In genomic region chr3:188034989-188035388, GRCh38 we compare ENCODE assay signal across 26 cellular contexts.
DNase-seq lines count a peak whose midpoint lies in the region; ATAC-seq, FAIRE-seq and TF ChIP-seq lines count a peak whose summit lies in the region.
"Had no signal": no experiment of that assay in that cellular context is flagged by ENCODE, and none has a peak within 500 bp of the region (broad histone marks: within the 10 kb centered on the region; RNA-seq: fewer than 3 reads in every experiment).

No MANE protein-coding gene starts in this region.

- H3K27ac Mint-ChIP-seq in activated T-cell treated with anti-CD3 and anti-CD28 coated beads, Interleukin-2, amount 50 U/mL, for 72 hours, result no peak overlapping the region
- H3K27ac Mint-ChIP-seq in activated T-cell treated with anti-CD3 and anti-CD28 coated beads, Interleukin-2, amount 50 U/mL, for 24 hours, result no peak overlapping the region
- peak overlapping the region; percentile 22 to 75 for H3K27ac Mint-ChIP-seq in natural killer cell treated with Interleukin-12 subunit alpha and Interleukin-12 subunit beta and Interleukin-15 and Interleukin-18, amount 100 ng/mL, for 72 hours
- H3K27ac Mint-ChIP-seq in natural killer cell, result no peak overlapping the region
- H3K27ac Mint-ChIP-seq: CD14-positive monocyte; CD4-positive, alpha-beta T cell; CD8-positive, alpha-beta memory T cell; GM23338; HFFc6 had no signal

- peaks cover 0 to 3% of the 10 kb centered on the region in 2 donors for H3K36me3 Mint-ChIP-seq in activated T-cell treated with anti-CD3 and anti-CD28 coated beads, Interleukin-2, amount 50 U/mL, for 72 hours (ENCODE audit: insufficient read depth in 2 of 2)
- H3K36me3 Mint-ChIP-seq in activated T-cell treated with anti-CD3 and anti-CD28 coated beads, Interleukin-2, amount 50 U/mL, for 24 hours (ENCODE audit: low read depth), result no peaks in the 10 kb centered on the region
- peaks cover 17% of the 10 kb centered on the region for H3K36me3 Mint-ChIP-seq in natural killer cell treated with Interleukin-12 subunit alpha and Interleukin-12 subunit beta and Interleukin-15 and Interleukin-18, amount 100 ng/mL, for 72 hours
- H3K36me3 Mint-ChIP-seq in natural killer cell, result no peaks in the 10 kb centered on the region
- H3K36me3 Mint-ChIP-seq: CD14-positive monocyte had no signal

- no peak overlapping the region for H3K27ac ChIP-seq in ovary
- H3K27ac ChIP-seq: BLaER1 treated with 17β-estradiol and CSF1 and Interleukin-3, amounts not matched to agents 10 nM and 100 nM had no signal

- no peaks in the 10 kb centered on the region for H3K27me3 ChIP-seq in ovary
- H3K27me3 ChIP-seq: BE2C; BLaER1 treated with 17β-estradiol and CSF1 and Interleukin-3, amounts not matched to agents 10 nM and 100 nM had no signal

- no peak overlapping the region for H3K4me3 Mint-ChIP-seq in activated T-cell treated with anti-CD3 and anti-CD28 coated beads, Interleukin-2, amount 50 U/mL, for 72 hours
- H3K4me3 Mint-ChIP-seq in activated T-cell treated with anti-CD3 and anti-CD28 coated beads, Interleukin-2, amount 50 U/mL, for 24 hours, result no peak overlapping the region
- peak overlapping the region; percentile 14 for H3K4me3 Mint-ChIP-seq in natural killer cell treated with Interleukin-12 subunit alpha and Interleukin-12 subunit beta and Interleukin-15 and Interleukin-18, amount 100 ng/mL, for 72 hours
- H3K4me3 Mint-ChIP-seq in natural killer cell, result no peak overlapping the region
- H3K4me3 Mint-ChIP-seq: CD14-positive monocyte; CD4-positive, alpha-beta T cell; CD8-positive, alpha-beta memory T cell; GM23338; HFFc6 had no signal

- H3K36me3 ChIP-seq in ovary, result no peaks in the 10 kb centered on the region
- H3K36me3 ChIP-seq: BE2C, HAP-1 had no signal

- TF ChIP-seq CTCF in natural killer cell (IDR thresholded peaks at IDR 0.05) (no peak), epithelial cell of esophagus (IDR thresholded peaks at IDR 0.05; ENCODE audit: insufficient read depth, low read depth, low read length, missing control alignments) (no peak), ovary (IDR thresholded peaks at IDR 0.05) (no peak)

- DNase-seq in activated T-cell treated with anti-CD3 and anti-CD28 coated beads, Interleukin-2, amount 50 U/mL, for 72 hours, result no peak
- DNase-seq in activated T-cell treated with anti-CD3 and anti-CD28 coated beads, Interleukin-2, amount 50 U/mL, for 24 hours, result no peak
- peak; percentile 66 for DNase-seq in natural killer cell treated with Interleukin-12 subunit alpha and Interleukin-12 subunit beta and Interleukin-15 and Interleukin-18, amount 100 ng/mL, for 72 hours (ENCODE audit: low spot score)
- DNase-seq in natural killer cell, result no peak
- peak; percentile 42 for DNase-seq in epithelial cell of esophagus (ENCODE audit: low read depth)
- DNase-seq in urothelium cell line (ENCODE audit: low spot score), result no peak
- DNase-seq in RCC 7860 (ENCODE audit: low spot score), result no peak
- no peak for DNase-seq in ovary
- DNase-seq: 8988T; ACHN; AML-193; BE2C; CD4-positive, alpha-beta T cell; CD8-positive, alpha-beta memory T cell; DMS 273 treated with DMSO at 0.1 percent for 48 hours; DMS79; GF-D8; HFFc6 had no signal

- ATAC-seq in activated T-cell treated with anti-CD3 and anti-CD28 coated beads, Interleukin-2, amount 50 U/mL, for 72 hours (replicated peaks in 1 of 2), result peak; percentile 21 to 22
- peak; percentile 53 to 86 for ATAC-seq in natural killer cell treated with Interleukin-12 subunit alpha and Interleukin-12 subunit beta and Interleukin-15 and Interleukin-18, amount 100 ng/mL, for 72 hours
- no peak for ATAC-seq in natural killer cell
- ATAC-seq: A549, GM23338 had no signal

- intact Hi-C loops in natural killer cell (cut with micrococcal nuclease) (no loop called here), ovary (cut with DNase I) (no loop called here)

- H3K4me1 ChIP-seq in ovary (ENCODE audit: insufficient read depth), result no peaks in the 10 kb centered on the region
- H3K4me1 ChIP-seq: BE2C, HAP-1 had no signal

- TF ChIP-seq POLR2A in ovary (IDR thresholded peaks at IDR 0.05), result no peak

- H3K9me3 ChIP-seq in ovary, result no peaks in the 10 kb centered on the region
- H3K9me3 ChIP-seq: BE2C, HAP-1 had no signal

- TF ChIP-seq EP300 in ovary (IDR thresholded peaks at IDR 0.05), result no peak

- no peaks in the 10 kb centered on the region for H3K4me1 Mint-ChIP-seq in activated T-cell treated with anti-CD3 and anti-CD28 coated beads, Interleukin-2, amount 50 U/mL, for 72 hours (ENCODE audit: low read depth)
- peaks cover 6% of the 10 kb centered on the region for H3K4me1 Mint-ChIP-seq in activated T-cell treated with anti-CD3 and anti-CD28 coated beads, Interleukin-2, amount 50 U/mL, for 24 hours (ENCODE audit: low read depth)
- peaks cover 17 to 29% of the 10 kb centered on the region in 2 donors for H3K4me1 Mint-ChIP-seq in natural killer cell treated with Interleukin-12 subunit alpha and Interleukin-12 subunit beta and Interleukin-15 and Interleukin-18, amount 100 ng/mL, for 72 hours (ENCODE audit: low read depth in 2 of 2)
- peaks cover 2 to 6% of the 10 kb centered on the region in 2 donors for H3K4me1 Mint-ChIP-seq in natural killer cell

- peak; percentile 81 for FAIRE-seq in urothelium cell line (lab: Jason Lieb, UNC)
- no peak for FAIRE-seq in RCC 7860 (lab: Jason Lieb, UNC)
- FAIRE-seq: A549, D721Med, GM12891, GM18507 had no signal

- no peaks in the 10 kb centered on the region for H3K27me3 Mint-ChIP-seq in activated T-cell treated with anti-CD3 and anti-CD28 coated beads, Interleukin-2, amount 50 U/mL, for 72 hours (ENCODE audit: low read depth)
- no peaks in the 10 kb centered on the region for H3K27me3 Mint-ChIP-seq in activated T-cell treated with anti-CD3 and anti-CD28 coated beads, Interleukin-2, amount 50 U/mL, for 24 hours
- no peaks in the 10 kb centered on the region for H3K27me3 Mint-ChIP-seq in natural killer cell treated with Interleukin-12 subunit alpha and Interleukin-12 subunit beta and Interleukin-15 and Interleukin-18, amount 100 ng/mL, for 72 hours
- peaks cover 9 to 32% of the 10 kb centered on the region in 2 donors for H3K27me3 Mint-ChIP-seq in natural killer cell (ENCODE audit: low read depth in 2 of 2)
- H3K27me3 Mint-ChIP-seq: CD4-positive, alpha-beta T cell had no signal

- H3K9me3 Mint-ChIP-seq in activated T-cell treated with anti-CD3 and anti-CD28 coated beads, Interleukin-2, amount 50 U/mL, for 72 hours, result peaks cover 0 to 3% of the 10 kb centered on the region in 2 donors
- H3K9me3 Mint-ChIP-seq in activated T-cell treated with anti-CD3 and anti-CD28 coated beads, Interleukin-2, amount 50 U/mL, for 24 hours, result peaks cover 4% of the 10 kb centered on the region
- H3K9me3 Mint-ChIP-seq in natural killer cell treated with Interleukin-12 subunit alpha and Interleukin-12 subunit beta and Interleukin-15 and Interleukin-18, amount 100 ng/mL, for 72 hours, result peaks cover 4% of the 10 kb centered on the region
- H3K9me3 Mint-ChIP-seq in natural killer cell, result no peaks in the 10 kb centered on the region
- H3K9me3 Mint-ChIP-seq: CD4-positive, alpha-beta T cell; CD8-positive, alpha-beta memory T cell; GM23338; HFFc6 had no signal

- no peak overlapping the region for H3K4me3 ChIP-seq in epithelial cell of esophagus (ENCODE audit: low read length)
- no peak overlapping the region for H3K4me3 ChIP-seq in ovary
- H3K4me3 ChIP-seq: A549; BLaER1 treated with 17β-estradiol and CSF1 and Interleukin-3, amounts not matched to agents 10 nM and 100 nM; GM23338; HAP-1 had no signal

- 94 to 96% (median 95%) methylated on average over 3 of the region's 3 CpGs for WGBS in ovary, 3 donors

Comparison
In these comparisons a context has a peak if more than half of its experiments do, and no peak if none do; other contexts are left out.
1. ATAC-seq: peak in activated T-cell treated with anti-CD3 and anti-CD28 coated beads, Interleukin-2, amount 50 U/mL, for 72 hours (2 of 2) and natural killer cell treated with Interleukin-12 subunit alpha and Interleukin-12 subunit beta and Interleukin-15 and Interleukin-18, amount 100 ng/mL, for 72 hours (2 of 2); none in natural killer cell (0 of 3).
2. DNase-seq: peak in natural killer cell treated with Interleukin-12 subunit alpha and Interleukin-12 subunit beta and Interleukin-15 and Interleukin-18, amount 100 ng/mL, for 72 hours (single experiment) and epithelial cell of esophagus (single experiment); none in activated T-cell treated with anti-CD3 and anti-CD28 coated beads, Interleukin-2, amount 50 U/mL, for 72 hours (0 of 2), activated T-cell treated with anti-CD3 and anti-CD28 coated beads, Interleukin-2, amount 50 U/mL, for 24 hours (single experiment), natural killer cell (single experiment), urothelium cell line (single experiment), RCC 7860 (single experiment) and ovary (0 of 5).
3. H3K27ac Mint-ChIP-seq: peak in natural killer cell treated with Interleukin-12 subunit alpha and Interleukin-12 subunit beta and Interleukin-15 and Interleukin-18, amount 100 ng/mL, for 72 hours (2 of 2); none in activated T-cell treated with anti-CD3 and anti-CD28 coated beads, Interleukin-2, amount 50 U/mL, for 72 hours (single experiment), activated T-cell treated with anti-CD3 and anti-CD28 coated beads, Interleukin-2, amount 50 U/mL, for 24 hours (single experiment) and natural killer cell (0 of 2).